In the genomic region with DNA sequence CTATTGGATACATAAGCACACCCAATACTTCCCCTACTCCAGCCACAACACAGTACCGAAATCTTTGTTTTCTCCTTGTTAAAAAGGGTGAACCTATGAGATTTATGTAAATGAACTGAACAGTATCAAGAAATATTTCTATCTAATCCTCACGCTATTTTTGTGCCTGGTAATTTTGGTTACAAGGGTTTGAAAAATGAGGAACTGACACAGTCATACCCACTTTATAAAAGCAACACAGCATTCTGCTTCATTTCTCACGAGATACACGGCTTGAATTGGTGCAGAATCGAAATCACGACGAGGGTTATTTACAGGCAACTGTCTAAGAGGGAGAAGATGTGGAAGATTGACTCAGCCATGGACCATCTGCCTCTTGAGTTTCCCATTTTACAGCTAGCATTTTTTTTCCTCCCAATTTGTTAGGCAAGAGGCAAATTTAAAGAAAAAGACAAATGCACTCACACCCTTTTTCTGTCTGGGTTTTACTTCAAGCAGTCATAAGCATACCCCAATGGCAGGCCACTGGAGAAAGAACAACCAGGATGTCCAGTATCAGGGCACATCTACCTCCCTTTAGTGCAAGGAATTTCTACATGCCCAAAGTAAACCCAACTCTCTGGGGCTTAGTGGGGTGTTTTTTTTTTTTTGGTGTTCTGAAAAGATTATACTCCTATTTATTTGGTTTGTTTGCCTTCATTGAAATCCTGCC, we compare ENCODE assay signal across 9 cellular contexts.
A peak's percentile ranks its signal among the peaks of the same experiment; 100 is the strongest.
DNase-seq lines count a peak whose midpoint lies in the region; ATAC-seq and TF ChIP-seq lines count a peak whose summit lies in the region.
"Had no signal": no experiment of that assay in that cellular context is flagged by ENCODE, and none has a peak within 500 bp of the region (broad histone marks: within the 10 kb centered on the region; RNA-seq: fewer than 3 reads in every experiment).

No MANE protein-coding gene starts in this region.

- no peak for TF ChIP-seq POLR2A in GM18505 (IDR thresholded peaks at IDR 0.05; ENCODE audit: borderline replicate concordance, extremely low read depth, insufficient read depth, insufficient read length)
- no peak for TF ChIP-seq POLR2A in prostate gland (IDR thresholded peaks at IDR 0.05)

- intact Hi-C loops in activated B cell treated with CpG ODN at 0.5 μM for 24 hours (cut with micrococcal nuclease) = loop anchor here (2.0 to 10.0 kb wide), 3 partner anchors 108 to 916 kb away; a partner anchor contains a TSS
- intact Hi-C loops in prostate gland (cut with DNase I) = no loop called here

- no peaks in the 10 kb centered on the region for H3K9me3 Mint-ChIP-seq in activated B cell treated with CpG ODN at 0.5 μM for 24 hours
- no peaks in the 10 kb centered on the region for H3K9me3 Mint-ChIP-seq in activated naive CD4-positive, alpha-beta T cell treated with anti-CD3 and anti-CD28 coated beads, Interleukin-2, amount 10 ng/mL, durations not matched to agents 7 days and 5 days

- ATAC-seq in GM18505 (IDR thresholded peaks at IDR 0.05; ENCODE audit: unreplicated experiment) (peak; percentile 92), GM21529 (IDR thresholded peaks at IDR 0.05; ENCODE audit: unreplicated experiment) (peak; percentile 91), HG03354 (IDR thresholded peaks at IDR 0.05; ENCODE audit: poor library complexity, severe bottlenecking, unreplicated experiment) (peak; percentile 89), activated B cell treated with CpG ODN at 0.5 μM for 24 hours (ENCODE audit: low read depth) (peak; percentile 88)

- H3K4me1 ChIP-seq in prostate gland (replicated peaks) = no peaks in the 10 kb centered on the region

- H3K36me3 Mint-ChIP-seq in activated B cell treated with CpG ODN at 0.5 μM for 24 hours (ENCODE audit: low read depth) = no peaks in the 10 kb centered on the region
- no peaks in the 10 kb centered on the region for H3K36me3 Mint-ChIP-seq in activated naive CD4-positive, alpha-beta T cell treated with anti-CD3 and anti-CD28 coated beads, Interleukin-2, amount 10 ng/mL, durations not matched to agents 7 days and 5 days

- no peaks in the 10 kb centered on the region for H3K9me3 ChIP-seq in prostate gland

- CTCF ChIA-PET in activated B cell treated with CpG ODN at 0.5 μM for 24 hours (lab: Charles Lee) = no interaction called here
- CTCF ChIA-PET in activated naive CD4-positive, alpha-beta T cell treated with anti-CD3 and anti-CD28 coated beads, Interleukin-2, amount 10 ng/mL, durations not matched to agents 7 days and 5 days (lab: Charles Lee) = no interaction called here

- no peak for DNase-seq in activated B cell treated with CpG ODN at 0.5 μM for 24 hours
- DNase-seq in activated naive CD4-positive, alpha-beta T cell treated with anti-CD3 and anti-CD28 coated beads, Interleukin-2, amount 10 ng/mL, durations not matched to agents 7 days and 5 days = no peak
- no peak for DNase-seq in DMS114 treated with DMSO at 0.1 percent for 48 hours (lab: John Stamatoyannopoulos, UW; ENCODE audit: unreplicated experiment)
- no peak for DNase-seq in NCI-H1105 (lab: John Stamatoyannopoulos, UW)
- DNase-seq in prostate gland (ENCODE audit: low spot score) = no peak
- DNase-seq: DND-41 had no signal

- no peaks in the 10 kb centered on the region for H3K36me3 ChIP-seq in prostate gland

- H3K4me3 ChIP-seq in prostate gland = no peak overlapping the region

- POLR2A ChIA-PET in activated B cell treated with CpG ODN at 0.5 μM for 24 hours (lab: Charles Lee) = no interaction called here

- 77% methylated on average over 7 of the region's 7 CpGs for WGBS in prostate gland

- peak overlapping the region; percentile 13 for H3K4me3 Mint-ChIP-seq in activated B cell treated with CpG ODN at 0.5 μM for 24 hours
- no peak overlapping the region for H3K4me3 Mint-ChIP-seq in activated naive CD4-positive, alpha-beta T cell treated with anti-CD3 and anti-CD28 coated beads, Interleukin-2, amount 10 ng/mL, durations not matched to agents 7 days and 5 days

- peaks cover 28% of the 10 kb centered on the region for H3K4me1 Mint-ChIP-seq in activated B cell treated with CpG ODN at 0.5 μM for 24 hours
- H3K4me1 Mint-ChIP-seq in activated naive CD4-positive, alpha-beta T cell treated with anti-CD3 and anti-CD28 coated beads, Interleukin-2, amount 10 ng/mL, durations not matched to agents 7 days and 5 days = no peaks in the 10 kb centered on the region

- peaks cover 7% of the 10 kb centered on the region for H3K27me3 Mint-ChIP-seq in activated B cell treated with CpG ODN at 0.5 μM for 24 hours
- no peaks in the 10 kb centered on the region for H3K27me3 Mint-ChIP-seq in activated naive CD4-positive, alpha-beta T cell treated with anti-CD3 and anti-CD28 coated beads, Interleukin-2, amount 10 ng/mL, durations not matched to agents 7 days and 5 days

- no peaks in the 10 kb centered on the region for H3K27me3 ChIP-seq in prostate gland (replicated peaks; ENCODE audit: insufficient read depth)

- TF ChIP-seq CTCF in activated B cell treated with CpG ODN at 0.5 μM for 24 hours (IDR thresholded peaks at IDR 0.05) (no peak), prostate gland (IDR thresholded peaks at IDR 0.05) (no peak)

- no peak overlapping the region for H3K27ac ChIP-seq in prostate gland

- H3K27ac Mint-ChIP-seq in activated B cell treated with CpG ODN at 0.5 μM for 24 hours = no peak overlapping the region
- no peak overlapping the region for H3K27ac Mint-ChIP-seq in activated naive CD4-positive, alpha-beta T cell treated with anti-CD3 and anti-CD28 coated beads, Interleukin-2, amount 10 ng/mL, durations not matched to agents 7 days and 5 days
